Comparison of ENCODE assay signal across 1 cellular context in the genomic region with DNA sequence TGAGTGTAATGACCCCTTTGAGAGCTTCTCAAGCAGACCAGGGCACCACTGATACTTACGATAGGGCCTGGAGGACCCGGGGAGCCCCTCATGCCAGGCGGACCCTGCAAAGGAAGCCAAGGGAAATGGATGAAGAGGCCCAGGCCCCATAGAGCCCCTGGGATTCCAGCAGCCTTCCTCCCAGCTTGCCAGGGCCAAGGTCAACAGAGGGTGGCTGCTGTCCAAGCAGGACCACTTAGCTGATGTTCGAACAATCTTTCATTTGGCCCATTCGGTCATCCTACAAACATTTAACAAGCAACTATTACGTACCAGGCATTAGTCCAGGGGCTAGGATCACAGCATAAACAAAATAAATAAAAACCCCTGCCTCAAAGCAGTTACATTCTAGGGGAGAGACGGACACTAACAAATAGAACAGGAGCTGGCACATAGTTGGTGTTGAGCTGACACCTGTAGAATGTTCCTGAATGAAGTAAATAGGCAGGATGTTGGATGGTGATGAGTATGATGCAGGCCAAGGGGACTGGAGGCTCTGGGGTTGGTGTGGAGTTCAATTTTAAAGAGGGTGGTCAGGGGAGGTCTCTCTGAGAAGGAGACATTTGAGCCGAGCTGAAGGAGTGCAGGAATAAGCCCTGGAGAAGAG.
TF ChIP-seq lines count a peak whose summit lies in the region.

No MANE protein-coding gene starts in this region.

TF ChIP-seq in IMR-90, 13 proteins besides CTCF, POLR2A, EP300 and RAD21:
- TF ChIP-seq RCOR1 (IDR thresholded peaks at IDR 0.05; ENCODE audit: insufficient replicate concordance, low read length) = no peak
- TF ChIP-seq CHD1 (IDR thresholded peaks at IDR 0.05; ENCODE audit: low read depth, low read length) = no peak
